11 cellular contexts compared by ENCODE assay signal in genomic region chr2:101827246-101827645, GRCh38.
DNase-seq lines count a peak whose midpoint lies in the region; ATAC-seq and TF ChIP-seq lines count a peak whose summit lies in the region.
"Had no signal": no experiment of that assay in that cellular context is flagged by ENCODE, and none has a peak within 500 bp of the region (broad histone marks: within the 10 kb centered on the region; RNA-seq: fewer than 3 reads in every experiment).

No MANE protein-coding gene starts in this region.

- H3K27ac ChIP-seq in right atrium auricular region (peak overlapping the region; percentile 28 to 75), Peyer's patch (no peak overlapping the region)

- no peak for ATAC-seq in natural killer cell treated with Interleukin-12 subunit alpha and Interleukin-12 subunit beta and Interleukin-15 and Interleukin-18, amount 100 ng/mL, for 72 hours
- ATAC-seq in natural killer cell: no peak
- no peak for ATAC-seq in GM21737 (IDR thresholded peaks at IDR 0.05; ENCODE audit: unreplicated experiment)

- H3K4me3 ChIP-seq in right atrium auricular region: no peak overlapping the region
- no peak overlapping the region for H3K4me3 ChIP-seq in Peyer's patch
- H3K4me3 ChIP-seq: skin epidermis, tibial nerve had no signal

- H3K9me3 Mint-ChIP-seq in natural killer cell treated with Interleukin-12 subunit alpha and Interleukin-12 subunit beta and Interleukin-15 and Interleukin-18, amount 100 ng/mL, for 72 hours: no peaks in the 10 kb centered on the region
- H3K9me3 Mint-ChIP-seq in natural killer cell: no peaks in the 10 kb centered on the region
- H3K9me3 Mint-ChIP-seq in activated T-helper 1 cell treated with anti-CD3 and anti-CD28 coated beads, Interleukin-12 subunit alpha, Interleukin-12 subunit beta, Interleukin-2, Interleukin-4 antibody, amounts not matched to agents 30 ng/mL and 10 ng/mL and 1 ng/mL, durations not matched to agents 14 hours and 24 hours and 36 hours: no peaks in the 10 kb centered on the region

- no peak for TF ChIP-seq POLR2A in Peyer's patch (IDR thresholded peaks at IDR 0.05)

- no peak for DNase-seq in natural killer cell treated with Interleukin-12 subunit alpha and Interleukin-12 subunit beta and Interleukin-15 and Interleukin-18, amount 100 ng/mL, for 72 hours (ENCODE audit: low spot score)
- DNase-seq in natural killer cell (no peak), right atrium auricular region (ENCODE audit: low spot score) (no peak), NCI-H774 (lab: John Stamatoyannopoulos, UW) (no peak), NCI-H1105 (lab: John Stamatoyannopoulos, UW) (no peak), Peyer's patch (no peak)
- no peak for DNase-seq in activated T-helper 1 cell treated with anti-CD3 and anti-CD28 coated beads, Interleukin-12 subunit alpha, Interleukin-12 subunit beta, Interleukin-2, Interleukin-4 antibody, amounts not matched to agents 30 ng/mL and 10 ng/mL and 1 ng/mL, durations not matched to agents 14 hours and 24 hours and 36 hours (ENCODE audit: low spot score)
- DNase-seq: DND-41 had no signal

- H3K9me3 ChIP-seq in right atrium auricular region: no peaks in the 10 kb centered on the region
- no peaks in the 10 kb centered on the region for H3K9me3 ChIP-seq in Peyer's patch
- H3K9me3 ChIP-seq: tibial nerve had no signal

- H3K4me1 Mint-ChIP-seq in natural killer cell treated with Interleukin-12 subunit alpha and Interleukin-12 subunit beta and Interleukin-15 and Interleukin-18, amount 100 ng/mL, for 72 hours (ENCODE audit: low read depth in 2 of 2): peaks cover 53 to 64% of the 10 kb centered on the region in 2 donors
- H3K4me1 Mint-ChIP-seq in natural killer cell: peaks cover 54 to 60% of the 10 kb centered on the region in 2 donors
- H3K4me1 Mint-ChIP-seq in activated T-helper 1 cell treated with anti-CD3 and anti-CD28 coated beads, Interleukin-12 subunit alpha, Interleukin-12 subunit beta, Interleukin-2, Interleukin-4 antibody, amounts not matched to agents 30 ng/mL and 10 ng/mL and 1 ng/mL, durations not matched to agents 14 hours and 24 hours and 36 hours (ENCODE audit: low read depth): peaks cover 85% of the 10 kb centered on the region

- H3K4me3 Mint-ChIP-seq in natural killer cell treated with Interleukin-12 subunit alpha and Interleukin-12 subunit beta and Interleukin-15 and Interleukin-18, amount 100 ng/mL, for 72 hours: peak overlapping the region; percentile 32
- no peak overlapping the region for H3K4me3 Mint-ChIP-seq in natural killer cell
- no peak overlapping the region for H3K4me3 Mint-ChIP-seq in activated T-helper 1 cell treated with anti-CD3 and anti-CD28 coated beads, Interleukin-12 subunit alpha, Interleukin-12 subunit beta, Interleukin-2, Interleukin-4 antibody, amounts not matched to agents 30 ng/mL and 10 ng/mL and 1 ng/mL, durations not matched to agents 14 hours and 24 hours and 36 hours

- TF ChIP-seq CTCF in natural killer cell (IDR thresholded peaks at IDR 0.05) (no peak), right atrium auricular region (IDR thresholded peaks at IDR 0.05) (no peak), Peyer's patch (IDR thresholded peaks at IDR 0.05) (no peak)

- H3K4me1 ChIP-seq in right atrium auricular region (peaks cover 0 to 65% of the 10 kb centered on the region in 2 donors), Peyer's patch (peaks cover 0 to 21% (median 0%) of the 10 kb centered on the region in 4 donors)

- intact Hi-C loops in natural killer cell (cut with micrococcal nuclease): loop anchor here (5.0 kb wide), 2 partner anchors 155 to 530 kb away; partner anchors contain the start of gene IL18R1
- intact Hi-C loops in activated T-helper 1 cell treated with anti-CD3 and anti-CD28 coated beads, Interleukin-12 subunit alpha, Interleukin-12 subunit beta, Interleukin-2, Interleukin-4 antibody, amounts not matched to agents 30 ng/mL and 10 ng/mL and 1 ng/mL, durations not matched to agents 14 hours and 24 hours and 36 hours (cut with micrococcal nuclease): loop anchor here (5.0 kb wide), 2 partner anchors 110 to 250 kb away; no protein-coding TSS in a partner anchor

- no peaks in the 10 kb centered on the region for H3K27me3 ChIP-seq in right atrium auricular region
- no peaks in the 10 kb centered on the region for H3K27me3 ChIP-seq in Peyer's patch
- H3K27me3 ChIP-seq: tibial nerve had no signal

- H3K36me3 ChIP-seq in right atrium auricular region (peaks cover 4% of the 10 kb centered on the region), Peyer's patch (peaks cover 0 to 6% (median 0%) of the 10 kb centered on the region in 3 donors)

- H3K27ac Mint-ChIP-seq in natural killer cell treated with Interleukin-12 subunit alpha and Interleukin-12 subunit beta and Interleukin-15 and Interleukin-18, amount 100 ng/mL, for 72 hours: no peak overlapping the region
- H3K27ac Mint-ChIP-seq in natural killer cell: no peak overlapping the region
- H3K27ac Mint-ChIP-seq in activated T-helper 1 cell treated with anti-CD3 and anti-CD28 coated beads, Interleukin-12 subunit alpha, Interleukin-12 subunit beta, Interleukin-2, Interleukin-4 antibody, amounts not matched to agents 30 ng/mL and 10 ng/mL and 1 ng/mL, durations not matched to agents 14 hours and 24 hours and 36 hours: peak overlapping the region; percentile 26

- peaks cover 20% of the 10 kb centered on the region for H3K36me3 Mint-ChIP-seq in natural killer cell treated with Interleukin-12 subunit alpha and Interleukin-12 subunit beta and Interleukin-15 and Interleukin-18, amount 100 ng/mL, for 72 hours
- peaks cover 9% of the 10 kb centered on the region for H3K36me3 Mint-ChIP-seq in natural killer cell
- peaks cover 22% of the 10 kb centered on the region for H3K36me3 Mint-ChIP-seq in activated T-helper 1 cell treated with anti-CD3 and anti-CD28 coated beads, Interleukin-12 subunit alpha, Interleukin-12 subunit beta, Interleukin-2, Interleukin-4 antibody, amounts not matched to agents 30 ng/mL and 10 ng/mL and 1 ng/mL, durations not matched to agents 14 hours and 24 hours and 36 hours (ENCODE audit: low read depth)

- no peaks in the 10 kb centered on the region for H3K27me3 Mint-ChIP-seq in natural killer cell treated with Interleukin-12 subunit alpha and Interleukin-12 subunit beta and Interleukin-15 and Interleukin-18, amount 100 ng/mL, for 72 hours
- H3K27me3 Mint-ChIP-seq in natural killer cell (ENCODE audit: low read depth in 2 of 2): no peaks in the 10 kb centered on the region
- no peaks in the 10 kb centered on the region for H3K27me3 Mint-ChIP-seq in activated T-helper 1 cell treated with anti-CD3 and anti-CD28 coated beads, Interleukin-12 subunit alpha, Interleukin-12 subunit beta, Interleukin-2, Interleukin-4 antibody, amounts not matched to agents 30 ng/mL and 10 ng/mL and 1 ng/mL, durations not matched to agents 14 hours and 24 hours and 36 hours (ENCODE audit: insufficient read depth)

Comparison
In these comparisons a context has a peak if more than half of its experiments do, and no peak if none do; other contexts are left out.
1. H3K27ac ChIP-seq: peak in right atrium auricular region (2 of 2); none in Peyer's patch (0 of 4).